13 cellular contexts compared by ENCODE assay signal in the genomic region with DNA sequence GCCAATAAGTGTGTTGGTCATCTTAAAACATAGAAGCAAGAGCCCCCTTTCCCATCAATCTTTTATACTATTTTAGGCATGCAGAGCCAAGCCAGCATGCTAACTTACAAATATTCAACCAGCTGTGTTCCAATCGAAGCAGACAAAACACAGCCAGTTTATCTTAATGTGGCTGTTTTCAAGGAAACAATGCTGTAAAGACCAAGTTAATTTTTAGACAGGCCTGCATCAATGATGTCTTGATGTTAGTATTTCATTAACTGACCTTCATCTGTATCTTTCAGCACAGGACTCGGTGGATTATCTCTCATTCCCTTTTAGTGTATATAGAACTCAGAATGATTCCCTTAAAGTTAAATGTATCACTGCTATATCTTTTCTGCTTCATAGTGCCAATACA.
DNase-seq lines count a peak whose midpoint lies in the region; ATAC-seq and TF ChIP-seq lines count a peak whose summit lies in the region.
"Had no signal": no experiment of that assay in that cellular context is flagged by ENCODE, and none has a peak within 500 bp of the region (broad histone marks: within the 10 kb centered on the region; RNA-seq: fewer than 3 reads in every experiment).

No MANE protein-coding gene starts in this region.

- H3K27me3 ChIP-seq in spleen (replicated peaks in 1 of 7) (no peaks in the 10 kb centered on the region), smooth muscle cell (ENCODE audit: low read depth) (no peaks in the 10 kb centered on the region)

- no peak overlapping the region for H3K4me2 ChIP-seq in smooth muscle cell

- no peaks in the 10 kb centered on the region for H4K20me1 ChIP-seq in smooth muscle cell (ENCODE audit: low read depth)

- H3K4me1 ChIP-seq in spleen (peaks cover 0 to 19% (median 9%) of the 10 kb centered on the region in 6 donors), smooth muscle cell (ENCODE audit: low read depth) (no peaks in the 10 kb centered on the region)

- H3K4me3 Mint-ChIP-seq in central memory CD8-positive, alpha-beta T cell: peak overlapping the region; percentile 65

- H3K27ac ChIP-seq in spleen: peak overlapping the region in 7 of 8 donors; percentile 27 to 69 (median 45)
- H3K27ac ChIP-seq in smooth muscle cell (ENCODE audit: low read depth): no peak overlapping the region

- no peaks in the 10 kb centered on the region for H3F3A ChIP-seq in smooth muscle cell (ENCODE audit: low read depth)

- H3K9me3 ChIP-seq in spleen (no peaks in the 10 kb centered on the region), smooth muscle cell (replicated peaks; ENCODE audit: low read depth) (no peaks in the 10 kb centered on the region)

- WGBS in spleen, 5 donors: 71 to 79% (median 76%) methylated on average over 2 of the region's 2 CpGs
- WGBS in smooth muscle cell (ENCODE audit: low lambda C conversion rate): 84% methylated on average over 2 of the region's 2 CpGs

- H3K36me3 ChIP-seq in spleen (no peaks in the 10 kb centered on the region), smooth muscle cell (ENCODE audit: low read depth) (no peaks in the 10 kb centered on the region)

- no peak overlapping the region for H2AFZ ChIP-seq in smooth muscle cell (ENCODE audit: low read depth)

- peak; percentile 63 for ATAC-seq in GM18907 (IDR thresholded peaks at IDR 0.05; ENCODE audit: unreplicated experiment)
- ATAC-seq in HG03159 (IDR thresholded peaks at IDR 0.05; ENCODE audit: unreplicated experiment): peak; percentile 21
- ATAC-seq in central memory CD8-positive, alpha-beta T cell (replicated peaks; ENCODE audit: extremely low read depth, poor library complexity, severe bottlenecking): no peak
- ATAC-seq: CD8-positive, alpha-beta T cell had no signal

- TF ChIP-seq CTCF in spleen (IDR thresholded peaks at IDR 0.05 in 8 of 11, conservative IDR thresholded peaks at IDR 0.05 in 3 of 11) (no peak), smooth muscle cell (IDR thresholded peaks at IDR 0.05; ENCODE audit: borderline replicate concordance, insufficient read depth, poor library complexity, severe bottlenecking) (no peak)

- H3K36me3 Mint-ChIP-seq in central memory CD8-positive, alpha-beta T cell (ENCODE audit: insufficient read depth): no peaks in the 10 kb centered on the region
- H3K36me3 Mint-ChIP-seq: CD8-positive, alpha-beta T cell had no signal

- H3K4me3 ChIP-seq in spleen (no peak overlapping the region), smooth muscle cell (no peak overlapping the region)

- intact Hi-C loops in spleen (cut with DNase I; ENCODE audit: low total_unique reads): no loop called here

- peaks cover 7% of the 10 kb centered on the region for H3K4me1 Mint-ChIP-seq in central memory CD8-positive, alpha-beta T cell

- no peaks in the 10 kb centered on the region for H3K27me3 Mint-ChIP-seq in central memory CD8-positive, alpha-beta T cell

- H3K79me2 ChIP-seq in smooth muscle cell (ENCODE audit: low read depth): no peaks in the 10 kb centered on the region

- H3K27ac Mint-ChIP-seq in central memory CD8-positive, alpha-beta T cell (ENCODE audit: low read depth): peak overlapping the region; percentile 70
- H3K27ac Mint-ChIP-seq: CD8-positive, alpha-beta T cell; T-helper 1 cell treated with Interleukin-12 subunit alpha and Interleukin-12 subunit beta and Interleukin-4 antibody, amounts not matched to agents 30 μg/mL and 1 μg/mL, for 36 hours had no signal

- no peak for DNase-seq in central memory CD8-positive, alpha-beta T cell (ENCODE audit: low spot score in 2 of 2)
- DNase-seq in spleen: no peak
- DNase-seq in NCI-H510A treated with DMSO at 0.1 percent for 48 hours (lab: John Stamatoyannopoulos, UW): no peak
- DNase-seq in smooth muscle cell (lab: John Stamatoyannopoulos, UW; ENCODE audit: unreplicated experiment): no peak
- no peak for DNase-seq in HUDEP-2 (lab: John Stamatoyannopoulos, UW; ENCODE audit: unreplicated experiment in 76 of 76)
- DNase-seq: activated T-cell treated with anti-CD3 and anti-CD28 coated beads for 4 hours; CD8-positive, alpha-beta T cell; cerebellar nuclear complex; NCI-H524 treated with DMSO at 0.1 percent for 48 hours; stimulated activated CD4-positive, alpha-beta T cell treated with anti-CD3 and anti-CD28 coated beads, Interleukin-2, amount 100 ng/mL, for 24 hours had no signal

- TF ChIP-seq POLR2A in spleen (IDR thresholded peaks at IDR 0.05): no peak

- no peak overlapping the region for H3K9ac ChIP-seq in smooth muscle cell (ENCODE audit: low read depth)

- peaks cover 9% of the 10 kb centered on the region for H3K9me3 Mint-ChIP-seq in central memory CD8-positive, alpha-beta T cell
